ENCODE assay signal across 25 cellular contexts in the genomic region with DNA sequence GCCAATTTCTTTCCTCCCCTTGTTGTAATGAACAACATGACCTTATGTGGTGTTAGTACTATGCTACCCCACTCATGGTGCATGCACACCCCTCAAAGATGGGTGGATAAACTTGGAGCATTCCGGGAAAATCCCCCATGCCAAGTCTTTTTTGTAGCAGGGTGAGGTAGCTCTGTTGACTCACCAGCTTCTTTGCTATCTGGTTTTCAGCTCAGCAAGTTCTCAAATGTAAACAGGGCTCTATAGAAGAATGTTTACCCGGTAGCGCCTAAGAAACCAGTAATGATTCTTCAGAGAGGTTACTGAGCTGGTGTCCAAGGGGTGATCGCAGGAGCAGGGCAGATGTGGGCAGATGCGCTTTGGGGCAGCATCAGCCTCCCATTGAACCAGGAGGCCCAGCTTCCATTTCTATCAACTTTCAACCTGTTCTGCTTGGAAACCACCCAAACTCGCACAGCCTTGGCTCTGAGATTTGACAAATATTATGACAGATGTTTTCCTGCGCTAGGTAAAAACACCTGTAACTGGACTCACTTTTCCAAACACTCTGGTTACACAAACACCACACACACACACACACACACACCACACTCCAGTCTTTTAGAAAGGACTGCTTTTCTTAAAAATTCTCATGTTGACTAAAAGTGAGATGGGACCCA.
A peak's percentile ranks its signal among the peaks of the same experiment; 100 is the strongest.
DNase-seq lines count a peak whose midpoint lies in the region; ATAC-seq, FAIRE-seq and TF ChIP-seq lines count a peak whose summit lies in the region.
"Had no signal": no experiment of that assay in that cellular context is flagged by ENCODE, and none has a peak within 500 bp of the region (broad histone marks: within the 10 kb centered on the region; RNA-seq: fewer than 3 reads in every experiment).

No MANE protein-coding gene starts in this region.

- WGBS in GM23248 (ENCODE audit: low coverage in 1 of 2, low lambda C conversion rate in 2 of 2, missing lambda C conversion rate in 2 of 2), 2 experiments, result 90 to 94% methylated on average over 7 of the region's 7 CpGs

- ATAC-seq in esophagus mucosa (peak; percentile 55), GM21423 (IDR thresholded peaks at IDR 0.05; ENCODE audit: unreplicated experiment) (no peak)
- ATAC-seq: gastroesophageal sphincter; K562; naive thymus-derived CD8-positive, alpha-beta T cell; stimulated activated effector memory CD8-positive, alpha-beta T cell treated with anti-CD3 and anti-CD28 coated beads, Interleukin-12 subunit alpha, Interleukin-12 subunit beta, amount 100 ng/mL, for 72 hours had no signal

- no peaks in the 10 kb centered on the region for H3K9me2 ChIP-seq in GM23248 (ENCODE audit: insufficient read depth)

- H3K27me3 Mint-ChIP-seq in osteocyte (ENCODE audit: unreplicated experiment), result no peaks in the 10 kb centered on the region

- H3K9ac ChIP-seq in GM23248, result no peak overlapping the region

- no peak overlapping the region for H2AFZ ChIP-seq in GM23248

- peaks cover 19% of the 10 kb centered on the region for H3K36me3 Mint-ChIP-seq in osteocyte (ENCODE audit: unreplicated experiment)
- H3K36me3 Mint-ChIP-seq: CD4-positive, alpha-beta memory T cell; naive thymus-derived CD8-positive, alpha-beta T cell; stimulated activated effector memory CD8-positive, alpha-beta T cell treated with anti-CD3 and anti-CD28 coated beads, Interleukin-12 subunit alpha, Interleukin-12 subunit beta, amount 100 ng/mL, for 72 hours had no signal

- H3K27me3 ChIP-seq in GM23248 (replicated peaks; ENCODE audit: insufficient read depth), result no peaks in the 10 kb centered on the region
- H3K27me3 ChIP-seq: gastroesophageal sphincter, sigmoid colon, vagina had no signal

- H3K79me2 ChIP-seq in GM23248 (ENCODE audit: insufficient read depth), result peaks cover 89% of the 10 kb centered on the region

- TF ChIP-seq CTCF in osteocyte (IDR thresholded peaks at IDR 0.05), result no peak

- no peaks in the 10 kb centered on the region for H3K36me3 ChIP-seq in GM23248 (ENCODE audit: low read depth)

- in situ Hi-C loops in GM23248 (cut with MboI), result loop anchor here (25.0 kb wide), 1 partner anchor 683 kb away; a partner anchor contains a TSS

- peaks cover 16% of the 10 kb centered on the region for H3K4me1 ChIP-seq in GM23248 (ENCODE audit: insufficient read depth)

- peaks cover 9% of the 10 kb centered on the region; the same call in 1 of the 2 replicates for H4K20me1 ChIP-seq in GM23248 (ENCODE audit: insufficient read depth)

- H3K9me3 ChIP-seq in GM23248 (ENCODE audit: low read depth), result no peaks in the 10 kb centered on the region
- H3K9me3 ChIP-seq: gastroesophageal sphincter, sigmoid colon, vagina had no signal

- no peak overlapping the region for H3K4me2 ChIP-seq in GM23248 (ENCODE audit: unreplicated experiment)

- no peaks in the 10 kb centered on the region for H3K9me3 Mint-ChIP-seq in osteocyte (ENCODE audit: unreplicated experiment)
- H3K9me3 Mint-ChIP-seq: CD4-positive, alpha-beta memory T cell; naive thymus-derived CD8-positive, alpha-beta T cell; stimulated activated effector memory CD8-positive, alpha-beta T cell treated with anti-CD3 and anti-CD28 coated beads, Interleukin-12 subunit alpha, Interleukin-12 subunit beta, amount 100 ng/mL, for 72 hours had no signal

- peak overlapping the region; percentile 47 for H3K27ac Mint-ChIP-seq in osteocyte (ENCODE audit: unreplicated experiment)
- H3K27ac Mint-ChIP-seq: naive thymus-derived CD8-positive, alpha-beta T cell; stimulated activated effector memory CD8-positive, alpha-beta T cell treated with anti-CD3 and anti-CD28 coated beads, Interleukin-12 subunit alpha, Interleukin-12 subunit beta, amount 100 ng/mL, for 72 hours had no signal

- no peak overlapping the region for H3K4me3 ChIP-seq in GM23248
- H3K4me3 ChIP-seq: gastroesophageal sphincter, K562, sigmoid colon, vagina had no signal

- DNase-seq in GM23248 (peak; percentile 16), RCC 7860 (ENCODE audit: low spot score) (peak; percentile 5), osteocyte (ENCODE audit: extremely low spot score, unreplicated experiment) (no peak), dermis blood vessel endothelial cell (no peak), HUDEP-2 (lab: John Stamatoyannopoulos, UW; ENCODE audit: unreplicated experiment in 76 of 76) (no peak)
- no peak for DNase-seq in activated T-cell treated with anti-CD3 and anti-CD28 coated beads, Interleukin-2, amount 50 U/mL, for 1 hour
- DNase-seq: activated CD4-positive, alpha-beta T cell treated with anti-CD3 and anti-CD28 coated beads, Interleukin-2, amount 50 U/mL, for 4 hours; anterior cingulate cortex; CD4-positive, alpha-beta memory T cell; effector CD8-positive, alpha-beta T cell; GDM1; NCI-H1417 treated with DMSO at 0.1 percent for 48 hours; NCI-H510A; RPMI8226; sigmoid colon; stimulated activated CD4-positive, alpha-beta T cell treated with anti-CD3 and anti-CD28 coated beads, Interleukin-4, amount 100 ng/mL, for 4 hours; T-helper 2 cell had no signal

- FAIRE-seq in RCC 7860 (lab: Jason Lieb, UNC), result no peak
- FAIRE-seq: K562, keratinocyte had no signal

- peaks cover 25% of the 10 kb centered on the region for H3F3A ChIP-seq in GM23248 (ENCODE audit: insufficient read depth)

- no peak overlapping the region for H3K4me3 Mint-ChIP-seq in osteocyte (ENCODE audit: unreplicated experiment)
- H3K4me3 Mint-ChIP-seq: CD4-positive, alpha-beta memory T cell; naive thymus-derived CD8-positive, alpha-beta T cell; stimulated activated effector memory CD8-positive, alpha-beta T cell treated with anti-CD3 and anti-CD28 coated beads, Interleukin-12 subunit alpha, Interleukin-12 subunit beta, amount 100 ng/mL, for 72 hours had no signal

- peaks cover 34% of the 10 kb centered on the region for H3K4me1 Mint-ChIP-seq in osteocyte (ENCODE audit: unreplicated experiment)
- H3K4me1 Mint-ChIP-seq: naive thymus-derived CD8-positive, alpha-beta T cell; stimulated activated effector memory CD8-positive, alpha-beta T cell treated with anti-CD3 and anti-CD28 coated beads, Interleukin-12 subunit alpha, Interleukin-12 subunit beta, amount 100 ng/mL, for 72 hours had no signal

- H3K27ac ChIP-seq in GM23248, result no peak overlapping the region
- H3K27ac ChIP-seq: gastroesophageal sphincter, sigmoid colon, vagina had no signal

Comparison
In these comparisons a context has a peak if more than half of its experiments do, and no peak if none do; other contexts are left out.
1. DNase-seq: peak in GM23248 (single experiment) and RCC 7860 (single experiment); none in osteocyte (single experiment), activated T-cell treated with anti-CD3 and anti-CD28 coated beads, Interleukin-2, amount 50 U/mL, for 1 hour (single experiment), dermis blood vessel endothelial cell (single experiment) and HUDEP-2 (0 of 76).